In the genomic region with DNA sequence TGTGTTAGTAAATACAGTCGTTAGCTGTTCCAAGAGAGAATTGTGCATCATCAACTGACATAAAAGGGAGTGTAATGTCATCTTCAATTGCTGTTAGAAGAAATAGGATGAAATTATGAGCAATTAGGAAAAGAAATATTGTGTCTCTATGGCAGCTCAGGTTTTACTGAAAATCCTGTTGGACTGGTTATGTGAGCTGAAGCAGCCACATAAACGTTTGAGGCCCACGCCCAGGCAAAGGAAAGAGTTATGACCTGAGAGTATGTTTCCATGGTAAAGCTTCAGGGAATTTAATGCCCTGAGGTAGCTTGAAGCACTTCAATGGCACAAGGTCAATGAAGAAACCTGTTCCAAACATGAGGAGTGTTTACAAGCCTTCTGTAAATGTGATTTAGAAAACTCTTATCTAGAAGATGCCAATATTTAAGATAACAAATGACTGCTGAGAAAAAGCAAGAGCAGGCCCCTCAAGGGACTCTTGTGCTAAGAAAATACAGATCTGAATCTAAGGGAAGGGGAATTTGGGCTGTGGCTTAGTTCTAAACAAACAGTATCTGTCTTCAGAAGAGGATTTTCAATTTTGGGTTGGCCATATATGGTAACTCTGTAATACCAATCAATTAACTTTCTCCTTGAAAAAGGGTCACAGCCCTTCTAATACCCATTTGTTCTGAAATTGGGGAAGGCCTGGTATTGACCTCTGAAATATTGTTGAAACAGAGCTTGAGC, we compare ENCODE assay signal across 14 cellular contexts.
DNase-seq lines count a peak whose midpoint lies in the region; ATAC-seq and TF ChIP-seq lines count a peak whose summit lies in the region.
"Had no signal": no experiment of that assay in that cellular context is flagged by ENCODE, and none has a peak within 500 bp of the region (broad histone marks: within the 10 kb centered on the region; RNA-seq: fewer than 3 reads in every experiment).

No MANE protein-coding gene starts in this region.

- peak; percentile 99 for DNase-seq in NCI-H526 (lab: John Stamatoyannopoulos, UW)
- peak; percentile 12 to 54 for DNase-seq in foreskin fibroblast
- no peak for DNase-seq in type B pancreatic cell (ENCODE audit: extremely low spot score, unreplicated experiment)
- DNase-seq in C1 segment of cervical spinal cord (lab: John Stamatoyannopoulos, UW), result no peak
- DNase-seq in cardiac septum (ENCODE audit: low spot score), result no peak
- no peak for DNase-seq in RKO (ENCODE audit: low spot score)
- DNase-seq: activated CD4-positive, alpha-beta T cell treated with anti-CD3 and anti-CD28 coated beads, Interleukin-2, amount 10 ng/mL, durations not matched to agents 24 days and 14 days; NCI-H69; nucleus accumbens; stimulated activated CD4-positive, alpha-beta T cell treated with anti-CD3 and anti-CD28 coated beads, Interleukin-1b, Interleukin-23, amount 100 ng/mL, for 48 hours had no signal

- H3K4me1 Mint-ChIP-seq in type B pancreatic cell (ENCODE audit: unreplicated experiment), result peaks cover 26% of the 10 kb centered on the region
- H3K4me1 Mint-ChIP-seq: activated CD4-positive, alpha-beta T cell treated with anti-CD3 and anti-CD28 coated beads, Interleukin-2, amount 10 ng/mL, durations not matched to agents 24 days and 14 days; stimulated activated memory B cell treated with anti-CD40 and anti-IgM and Interleukin-4, amounts not matched to agents 10 μg/mL and 1 μg/mL and 100 μg/mL, for 72 hours had no signal

- H3K4me3 ChIP-seq in foreskin fibroblast (ENCODE audit: low read depth in 1 of 2, low read length in 2 of 2), result no peak overlapping the region
- H3K4me3 ChIP-seq: cardiac muscle cell had no signal

- peak overlapping the region; percentile 65 for H3K27ac Mint-ChIP-seq in type B pancreatic cell
- H3K27ac Mint-ChIP-seq: activated CD4-positive, alpha-beta T cell treated with anti-CD3 and anti-CD28 coated beads, Interleukin-2, amount 10 ng/mL, durations not matched to agents 24 days and 14 days; stimulated activated memory B cell treated with anti-CD40 and anti-IgM and Interleukin-4, amounts not matched to agents 10 μg/mL and 1 μg/mL and 100 μg/mL, for 72 hours had no signal

- ATAC-seq in HG02678 (IDR thresholded peaks at IDR 0.05; ENCODE audit: unreplicated experiment), result peak; percentile 47
- ATAC-seq: left lobe of liver; stimulated activated memory B cell treated with anti-CD40 and anti-IgM and Interleukin-4, amounts not matched to agents 10 μg/mL and 1 μg/mL and 100 μg/mL, for 72 hours had no signal

- TF ChIP-seq CTCF in foreskin fibroblast (IDR thresholded peaks at IDR 0.05; ENCODE audit: low read depth, low read length), result no peak
- TF ChIP-seq CTCF in type B pancreatic cell (conservative IDR thresholded peaks at IDR 0.05), result no peak

- no peaks in the 10 kb centered on the region for H3K36me3 Mint-ChIP-seq in type B pancreatic cell
- H3K36me3 Mint-ChIP-seq: stimulated activated memory B cell treated with anti-CD40 and anti-IgM and Interleukin-4, amounts not matched to agents 10 μg/mL and 1 μg/mL and 100 μg/mL, for 72 hours had no signal

- no peaks in the 10 kb centered on the region for H3K9me3 Mint-ChIP-seq in type B pancreatic cell
- H3K9me3 Mint-ChIP-seq: activated CD4-positive, alpha-beta T cell treated with anti-CD3 and anti-CD28 coated beads, Interleukin-2, amount 10 ng/mL, durations not matched to agents 24 days and 14 days; stimulated activated memory B cell treated with anti-CD40 and anti-IgM and Interleukin-4, amounts not matched to agents 10 μg/mL and 1 μg/mL and 100 μg/mL, for 72 hours had no signal

- H3K4me3 Mint-ChIP-seq in type B pancreatic cell, result peak overlapping the region; percentile 50
- H3K4me3 Mint-ChIP-seq: activated CD4-positive, alpha-beta T cell treated with anti-CD3 and anti-CD28 coated beads, Interleukin-2, amount 10 ng/mL, durations not matched to agents 24 days and 14 days; stimulated activated memory B cell treated with anti-CD40 and anti-IgM and Interleukin-4, amounts not matched to agents 10 μg/mL and 1 μg/mL and 100 μg/mL, for 72 hours had no signal

- intact Hi-C loops in cardiac septum (cut with DNase I), result no loop called here

- H3K27me3 Mint-ChIP-seq in type B pancreatic cell, result no peaks in the 10 kb centered on the region
- H3K27me3 Mint-ChIP-seq: activated CD4-positive, alpha-beta T cell treated with anti-CD3 and anti-CD28 coated beads, Interleukin-2, amount 10 ng/mL, durations not matched to agents 24 days and 14 days; stimulated activated memory B cell treated with anti-CD40 and anti-IgM and Interleukin-4, amounts not matched to agents 10 μg/mL and 1 μg/mL and 100 μg/mL, for 72 hours had no signal

Comparison
In these comparisons a context has a peak if more than half of its experiments do, and no peak if none do; other contexts are left out.
1. DNase-seq: peak in NCI-H526 (2 of 2) and foreskin fibroblast (2 of 2); none in type B pancreatic cell (single experiment), C1 segment of cervical spinal cord (0 of 14), cardiac septum (single experiment) and RKO (single experiment).